Comparison of ENCODE assay signal across 2 cellular contexts in genomic region chr17:17669851-17670232, GRCh38.
A peak's percentile ranks its signal among the peaks of the same experiment; 100 is the strongest.
TF ChIP-seq lines count a peak whose summit lies in the region.

No MANE protein-coding gene starts in this region.

TF ChIP-seq in HepG2, 621 proteins besides CTCF, POLR2A, EP300 and RAD21:
- TF ChIP-seq ATF3 (CRISPR knock-in tag; IDR thresholded peaks at IDR 0.05) (no peak), ARID4A (CRISPR knock-in tag; IDR thresholded peaks at IDR 0.05; ENCODE audit: borderline replicate concordance) (0 out of 2 replicates have a peak, but pooled peaks have one; percentile 5), TEAD2 (CRISPR knock-in tag; IDR thresholded peaks at IDR 0.05) (no peak), SP4 (CRISPR knock-in tag; IDR thresholded peaks at IDR 0.05) (no peak), TCF7L2 (IDR thresholded peaks at IDR 0.05; ENCODE audit: low read depth, low read length) (no peak), DNMT1 (CRISPR knock-in tag; IDR thresholded peaks at IDR 0.05) (no peak)

TF ChIP-seq in neural cell, 6 proteins besides CTCF, POLR2A, EP300 and RAD21:
- no peak for TF ChIP-seq MXI1 (conservative IDR thresholded peaks at IDR 0.05; ENCODE audit: poor library complexity, severe bottlenecking)
- no peak for TF ChIP-seq EZH2 (IDR thresholded peaks at IDR 0.05; ENCODE audit: borderline replicate concordance, insufficient read depth, low read length, poor library complexity, severe bottlenecking)
- no peak for TF ChIP-seq TAF1 (IDR thresholded peaks at IDR 0.05; ENCODE audit: low read depth)
- TF ChIP-seq POLR2AphosphoS5 (IDR thresholded peaks at IDR 0.05): no peak
- no peak for TF ChIP-seq SMC3 (conservative IDR thresholded peaks at IDR 0.05; ENCODE audit: poor library complexity)
- no peak for TF ChIP-seq REST (IDR thresholded peaks at IDR 0.05; ENCODE audit: borderline replicate concordance)
